20 cellular contexts compared by ENCODE assay signal in genomic region chr9:132645711-132646110, GRCh38. TPM values are rescaled to one million over a fixed set of nuclear protein-coding genes. Genes with fewer than 3 reads are reported as not detected.
DNase-seq lines count a peak whose midpoint lies in the region; ATAC-seq and TF ChIP-seq lines count a peak whose summit lies in the region.
"Had no signal": no experiment of that assay in that cellular context is flagged by ENCODE, and none has a peak within 500 bp of the region (broad histone marks: within the 10 kb centered on the region; RNA-seq: fewer than 3 reads in every experiment).

No MANE protein-coding gene starts in this region.

- no peak overlapping the region for H2BK15ac ChIP-seq in mesenchymal stem cell (ENCODE audit: low read depth, poor library complexity, severe bottlenecking)

- H3K27ac ChIP-seq in VCaP (peak overlapping the region; percentile 80), mesenchymal stem cell (ENCODE audit: low read length, poor library complexity, severe bottlenecking) (no peak overlapping the region)

- H3K14ac ChIP-seq in mesenchymal stem cell (ENCODE audit: low read length in 2 of 2), result no peak overlapping the region

- 97% methylated on average over 13 of the region's 15 CpGs for WGBS in mesenchymal stem cell

- H2BK5ac ChIP-seq in mesenchymal stem cell (ENCODE audit: low read depth, low read length, poor library complexity, severe bottlenecking), result no peak overlapping the region

- no peak overlapping the region for H3K23ac ChIP-seq in mesenchymal stem cell (ENCODE audit: low read length in 2 of 2)

- no peak overlapping the region for H3K4me3 ChIP-seq in mesenchymal stem cell (ENCODE audit: insufficient read depth in 1 of 2, low read depth in 1 of 2, low read length in 2 of 2)
- H3K4me3 ChIP-seq: K562 had no signal

- H2BK12ac ChIP-seq in mesenchymal stem cell (ENCODE audit: low read length in 2 of 2), result peak overlapping the region in 1 of 2 experiments; percentile 2

- no peak overlapping the region for H3K18ac ChIP-seq in mesenchymal stem cell (ENCODE audit: low read depth in 1 of 2, low read length in 2 of 2)

- H2BK120ac ChIP-seq in mesenchymal stem cell (ENCODE audit: low read depth, low read length), result no peak overlapping the region

- no peaks in the 10 kb centered on the region for H3K27me3 ChIP-seq in mesenchymal stem cell (ENCODE audit: control insufficient read depth in 1 of 2, insufficient read depth in 1 of 2, low read length in 2 of 2)
- H3K27me3 ChIP-seq: BE2C had no signal

- H4K8ac ChIP-seq in mesenchymal stem cell (ENCODE audit: low read length), result no peak overlapping the region

- H4K91ac ChIP-seq in mesenchymal stem cell (ENCODE audit: low read length), result peak overlapping the region; percentile 9

- H3K4ac ChIP-seq in mesenchymal stem cell (ENCODE audit: low read depth in 1 of 2, low read length in 2 of 2), result no peak overlapping the region

- no peak for TF ChIP-seq CTCF in VCaP (conservative IDR thresholded peaks at IDR 0.05)

- H3K9ac ChIP-seq in mesenchymal stem cell (ENCODE audit: low read length), result no peak overlapping the region

- peak; percentile 77 for DNase-seq in D341Med (ENCODE audit: low spot score)
- DNase-seq in NCI-H69 (lab: John Stamatoyannopoulos, UW), result peak; percentile 72
- DNase-seq in mesenchymal stem cell, result no peak
- DNase-seq in SIG-M5 treated with dmso at 0.1 percent for 504 hours (lab: John Stamatoyannopoulos, UW; ENCODE audit: unreplicated experiment), result no peak
- DNase-seq: 8988T; BE2C; C1 segment of cervical spinal cord; CD4-positive, CD25-positive, alpha-beta regulatory T cell; CD8-positive, alpha-beta memory T cell; COR-L47; DMS153; DMS79; GDM1; HFFc6; IMR-90 had no signal

- peaks cover 33% of the 10 kb centered on the region for H3K79me1 ChIP-seq in mesenchymal stem cell (replicated peaks; ENCODE audit: low read length, poor library complexity, severe bottlenecking)

- no peak overlapping the region for H3K4me2 ChIP-seq in mesenchymal stem cell (ENCODE audit: low read length, poor library complexity, severe bottlenecking)

- H3K36me3 ChIP-seq in mesenchymal stem cell (ENCODE audit: control insufficient read depth in 1 of 2, insufficient read depth in 2 of 2, low read depth in 1 of 2, low read length in 2 of 2), result peaks cover 45 to 94% of the 10 kb centered on the region in 2 experiments

- H2AFZ ChIP-seq in mesenchymal stem cell (ENCODE audit: low read depth, low read length), result no peak overlapping the region

- peaks cover 9% of the 10 kb centered on the region for H3K4me1 ChIP-seq in mesenchymal stem cell (ENCODE audit: control insufficient read depth, insufficient read depth, low read depth, low read length)
- H3K4me1 ChIP-seq: BE2C had no signal

- no peaks in the 10 kb centered on the region for H3K9me3 ChIP-seq in mesenchymal stem cell (ENCODE audit: control insufficient read depth, low read length)
- H3K9me3 ChIP-seq: BE2C had no signal

- ATAC-seq in GM18502 (IDR thresholded peaks at IDR 0.05; ENCODE audit: poor library complexity, unreplicated experiment), result no peak
- no peak for ATAC-seq in GM18873 (IDR thresholded peaks at IDR 0.05; ENCODE audit: low FRiP score, unreplicated experiment)
- ATAC-seq: HCT116, K562 had no signal

- no peak overlapping the region for H2AK5ac ChIP-seq in mesenchymal stem cell (ENCODE audit: low read length, severe bottlenecking)

RNA-seq across cellular contexts. Expression of gene DDX31, which starts 24.1 kb away (rescaled TPM):
- 8.4 TPM for polyA plus RNA-seq in mesenchymal stem cell (2013, experiment 1 of 2)
- polyA plus RNA-seq in mesenchymal stem cell (2013, experiment 2 of 2), result 8.3 TPM

RNA-seq across cellular contexts. Expression of gene GTF3C4, which starts 24.6 kb away (rescaled TPM):
- polyA plus RNA-seq in mesenchymal stem cell (2013, experiment 1 of 2), result 8.9 TPM
- 8.5 TPM for polyA plus RNA-seq in mesenchymal stem cell (2013, experiment 2 of 2)

Comparison
In these comparisons a context has a peak if more than half of its experiments do, and no peak if none do; other contexts are left out.
1. DNase-seq: peak in D341Med (single experiment) and NCI-H69 (single experiment); none in mesenchymal stem cell (single experiment) and SIG-M5 treated with dmso at 0.1 percent for 504 hours (single experiment).